In the genomic region with DNA sequence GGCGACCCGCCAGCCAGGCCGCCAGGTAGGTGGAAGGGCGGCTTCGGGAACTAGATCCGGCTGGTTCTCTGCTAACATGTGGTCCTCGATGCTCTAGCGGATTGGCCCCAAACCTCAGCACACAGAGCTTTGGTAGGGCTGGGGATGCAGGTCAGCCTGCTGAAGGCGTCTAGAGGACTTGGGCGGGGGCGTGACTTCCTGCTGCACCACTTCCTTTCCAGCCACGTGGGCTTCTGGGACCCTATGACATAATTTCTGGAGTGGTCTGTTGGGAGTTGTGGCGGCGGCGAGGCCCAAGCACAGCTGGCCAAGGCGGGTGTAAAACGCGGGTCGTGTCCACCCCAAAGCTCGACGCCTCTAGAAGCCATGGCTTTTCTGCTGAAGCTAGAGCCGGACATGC, we compare ENCODE assay signal across 17 cellular contexts.
DNase-seq lines count a peak whose midpoint lies in the region; ATAC-seq, FAIRE-seq and TF ChIP-seq lines count a peak whose summit lies in the region.
"Had no signal": no experiment of that assay in that cellular context is flagged by ENCODE, and none has a peak within 500 bp of the region (broad histone marks: within the 10 kb centered on the region; RNA-seq: fewer than 3 reads in every experiment).

No MANE protein-coding gene starts in this region.

- H3K9me3 ChIP-seq in K562 (replicated peaks; ENCODE audit: control insufficient read depth, insufficient read depth, low read depth, low read length) = no peaks in the 10 kb centered on the region
- no peaks in the 10 kb centered on the region for H3K9me3 ChIP-seq in kidney (ENCODE audit: control insufficient read depth in 1 of 2, low read length in 2 of 2)
- H3K9me3 ChIP-seq in naive thymus-derived CD4-positive, alpha-beta T cell (ENCODE audit: control insufficient read depth in 2 of 3, low read length in 3 of 3) = no peaks in the 10 kb centered on the region
- H3K9me3 ChIP-seq: HAP-1 had no signal

- intact Hi-C loops in K562 (cut with micrococcal nuclease) = no loop called here
- intact Hi-C loops in kidney (cut with DNase I) = no loop called here
- intact Hi-C loops in naive thymus-derived CD4-positive, alpha-beta T cell (cut with micrococcal nuclease) = no loop called here

- H3K9me1 ChIP-seq in K562 (ENCODE audit: control insufficient read depth, insufficient read depth, low read length) = no peaks in the 10 kb centered on the region

- no peak overlapping the region for H3K27ac Mint-ChIP-seq in effector memory CD8-positive, alpha-beta T cell
- no peak overlapping the region for H3K27ac Mint-ChIP-seq in naive thymus-derived CD4-positive, alpha-beta T cell
- H3K27ac Mint-ChIP-seq: CD4-positive, alpha-beta memory T cell had no signal

- no peaks in the 10 kb centered on the region for H4K20me1 ChIP-seq in K562 (replicated peaks; ENCODE audit: control insufficient read depth, insufficient read depth, low read length)
- H4K20me1 ChIP-seq: BLaER1 had no signal

- FAIRE-seq in K562 (lab: Jason Lieb, UNC) (no peak), kidney (lab: Jason Lieb, UNC) (no peak)
- FAIRE-seq: GM12892, GM18507 had no signal

- H3K4me1 Mint-ChIP-seq in effector memory CD8-positive, alpha-beta T cell (ENCODE audit: low read depth in 2 of 2) = no peaks in the 10 kb centered on the region
- peaks cover 0 to 11% (median 2%) of the 10 kb centered on the region in 7 donors for H3K4me1 Mint-ChIP-seq in naive thymus-derived CD4-positive, alpha-beta T cell
- H3K4me1 Mint-ChIP-seq: CD4-positive, alpha-beta memory T cell had no signal

- H3K4me3 Mint-ChIP-seq in effector memory CD8-positive, alpha-beta T cell = no peak overlapping the region
- no peak overlapping the region for H3K4me3 Mint-ChIP-seq in naive thymus-derived CD4-positive, alpha-beta T cell
- H3K4me3 Mint-ChIP-seq: CD14-positive monocyte; CD4-positive, alpha-beta memory T cell had no signal

- H3K36me3 ChIP-seq in H7 (replicated peaks; ENCODE audit: control insufficient read depth, insufficient read depth, low read length) (no peaks in the 10 kb centered on the region), K562 (ENCODE audit: control insufficient read depth, insufficient read depth, low read length) (peaks cover 28% of the 10 kb centered on the region; the same call in 2 of the 3 replicates), kidney (ENCODE audit: control insufficient read depth in 1 of 2, insufficient read depth in 2 of 2, low read length in 2 of 2) (peaks cover 4 to 6% of the 10 kb centered on the region in 2 donors)
- H3K36me3 ChIP-seq in naive thymus-derived CD4-positive, alpha-beta T cell (ENCODE audit: control insufficient read depth in 2 of 3, insufficient read depth in 3 of 3, low read length in 3 of 3) = peaks cover 0 to 37% (median 0%) of the 10 kb centered on the region in 3 experiments
- H3K36me3 ChIP-seq: HAP-1 had no signal

- H3K4me3 ChIP-seq in H7 (ENCODE audit: insufficient read depth, low read depth, low read length) (no peak overlapping the region), K562 (no peak overlapping the region), kidney (ENCODE audit: low read length in 2 of 2) (no peak overlapping the region)
- H3K4me3 ChIP-seq in naive thymus-derived CD4-positive, alpha-beta T cell (ENCODE audit: low read length) = no peak overlapping the region
- H3K4me3 ChIP-seq: BLaER1, HAP-1 had no signal

- 94% methylated on average over 17 of the region's 22 CpGs for WGBS in K562 (ENCODE audit: insufficient coverage, low coverage, missing lambda C conversion rate)

- POLR2A ChIA-PET in K562 (lab: Yijun Ruan, JAX) = interaction anchor here (1.6 kb wide), 1 partner anchor 11 kb away, joined by 8 read pairs; no protein-coding TSS in a partner anchor
- POLR2A ChIA-PET in naive thymus-derived CD4-positive, alpha-beta T cell (lab: Charles Lee) = no interaction called here

- CTCF ChIA-PET in K562 (lab: Yijun Ruan, JAX; ENCODE audit: low intra/inter-chr PET ratio) = no interaction called here
- CTCF ChIA-PET in naive thymus-derived CD4-positive, alpha-beta T cell (lab: Charles Lee) = interaction anchor here (0.7 kb wide), 1 partner anchor 103 kb away, joined by 3 read pairs; no protein-coding TSS in a partner anchor

- TF ChIP-seq POLR2A in K562 (conservative IDR thresholded peaks at IDR 0.05) = no peak

- no peak overlapping the region for H2AFZ ChIP-seq in K562 (ENCODE audit: low read depth, low read length)

- H3K27me3 ChIP-seq in H7 (ENCODE audit: control insufficient read depth, insufficient read depth, low read length) (no peaks in the 10 kb centered on the region; the same call in 1 of the 2 replicates), K562 (ENCODE audit: control insufficient read depth in 2 of 2, insufficient read depth in 2 of 2, low read length in 2 of 2) (no peaks in the 10 kb centered on the region)
- no peaks in the 10 kb centered on the region for H3K27me3 ChIP-seq in naive thymus-derived CD4-positive, alpha-beta T cell (ENCODE audit: control insufficient read depth in 2 of 2, insufficient read depth in 2 of 2, low read length in 2 of 2)
- H3K27me3 ChIP-seq: BLaER1 had no signal

- DNase-seq in D341Med (ENCODE audit: low spot score) = peak; percentile 22
- DNase-seq in H7 = peak; percentile 12
- no peak for DNase-seq in K562 (ENCODE audit: extremely low read depth in 1 of 4, low spot score in 3 of 4)
- peak; percentile 49 for DNase-seq in kidney
- no peak for DNase-seq in activated naive CD4-positive, alpha-beta T cell (lab: John Stamatoyannopoulos, UW)
- no peak for DNase-seq in effector memory CD8-positive, alpha-beta T cell
- no peak for DNase-seq in naive thymus-derived CD4-positive, alpha-beta T cell
- DNase-seq: DMS79 treated with DMSO at 0.1 percent for 48 hours, GOT3 had no signal

- in situ Hi-C loops in K562 (cut with MboI) = no loop called here

- no peaks in the 10 kb centered on the region for H3K79me2 ChIP-seq in K562 (ENCODE audit: control insufficient read depth, insufficient read depth, low read length)

- H3K9ac ChIP-seq in K562 (ENCODE audit: insufficient read depth in 1 of 2, low read depth in 2 of 2, low read length in 2 of 2) (no peak overlapping the region), kidney (ENCODE audit: low read length in 2 of 2) (no peak overlapping the region)
- H3K9ac ChIP-seq: BLaER1 had no signal

- H3K36me3 Mint-ChIP-seq in effector memory CD8-positive, alpha-beta T cell (ENCODE audit: insufficient read depth) = peaks cover 11% of the 10 kb centered on the region
- peaks cover 12 to 57% (median 47%) of the 10 kb centered on the region in 5 donors for H3K36me3 Mint-ChIP-seq in naive thymus-derived CD4-positive, alpha-beta T cell

- no peak overlapping the region for H3K4me2 ChIP-seq in K562 (ENCODE audit: insufficient read depth, low read length)
- H3K4me2 ChIP-seq: BLaER1 had no signal

- no peak for TF ChIP-seq EP300 in K562 (IDR thresholded peaks at IDR 0.05; ENCODE audit: low read length)

- BruUV-seq in K562 (replicated peaks; lab: Mats Ljungman, UMichigan) = no TSS peak

- no peaks in the 10 kb centered on the region for H3K27me3 Mint-ChIP-seq in effector memory CD8-positive, alpha-beta T cell
- H3K27me3 Mint-ChIP-seq in naive thymus-derived CD4-positive, alpha-beta T cell = no peaks in the 10 kb centered on the region
- H3K27me3 Mint-ChIP-seq: CD4-positive, alpha-beta memory T cell had no signal

- no peak; the same call in 2 of the 3 replicates for ATAC-seq in K562
- no peak for ATAC-seq in effector memory CD8-positive, alpha-beta T cell (replicated peaks)
- ATAC-seq in naive thymus-derived CD4-positive, alpha-beta T cell = no peak
- no peak for ATAC-seq in HG02678 (IDR thresholded peaks at IDR 0.05; ENCODE audit: unreplicated experiment)

- no peak for TF ChIP-seq CTCF in K562 (IDR thresholded peaks at IDR 0.05 in 2 of 3, conservative IDR thresholded peaks at IDR 0.05 in 1 of 3; ENCODE audit: insufficient read depth in 2 of 3, low read depth in 1 of 3, low read length in 3 of 3)
- TF ChIP-seq CTCF in kidney (IDR thresholded peaks at IDR 0.05; ENCODE audit: borderline replicate concordance, extremely low read depth, insufficient read depth) = no peak

- no peaks in the 10 kb centered on the region for H3K9me3 Mint-ChIP-seq in effector memory CD8-positive, alpha-beta T cell
- H3K9me3 Mint-ChIP-seq in naive thymus-derived CD4-positive, alpha-beta T cell = peaks cover 0 to 4% (median 0%) of the 10 kb centered on the region in 11 donors
- H3K9me3 Mint-ChIP-seq: CD4-positive, alpha-beta memory T cell had no signal

- no peak overlapping the region for H3K27ac ChIP-seq in K562 (ENCODE audit: extremely low read depth, low read depth, low read length)
- no peak overlapping the region for H3K27ac ChIP-seq in kidney (ENCODE audit: low read depth in 2 of 2, low read length in 2 of 2)
- no peak overlapping the region for H3K27ac ChIP-seq in naive thymus-derived CD4-positive, alpha-beta T cell (ENCODE audit: low read depth, low read length)
- H3K27ac ChIP-seq: 22Rv1, BLaER1 had no signal

- no peak for TF ChIP-seq RAD21 in K562 (CRISPR knock-in tag; conservative IDR thresholded peaks at IDR 0.05 in 1 of 2, IDR thresholded peaks at IDR 0.05 in 1 of 2)

- H3K4me1 ChIP-seq in K562 (replicated peaks in 1 of 2; ENCODE audit: control insufficient read depth in 2 of 2, insufficient read depth in 2 of 2, low read length in 2 of 2) (no peaks in the 10 kb centered on the region; a peak in 1 of 5 replicates), kidney (ENCODE audit: control insufficient read depth in 1 of 2, insufficient read depth in 1 of 2, low read depth in 1 of 2, low read length in 2 of 2) (no peaks in the 10 kb centered on the region)
- no peaks in the 10 kb centered on the region for H3K4me1 ChIP-seq in naive thymus-derived CD4-positive, alpha-beta T cell (ENCODE audit: control insufficient read depth in 2 of 2, insufficient read depth in 2 of 2, low read length in 2 of 2)
- H3K4me1 ChIP-seq: BLaER1, HAP-1 had no signal

TF ChIP-seq in K562, 482 proteins besides CTCF, POLR2A, EP300 and RAD21 (continues in another document):
- TF ChIP-seq DACH1 (IDR thresholded peaks at IDR 0.05; ENCODE audit: partially characterized antibody) = no peak
- peak; percentile 53 for TF ChIP-seq POLR2G (IDR thresholded peaks at IDR 0.05; ENCODE audit: low read depth, low read length)
- TF ChIP-seq, protein P1, sequence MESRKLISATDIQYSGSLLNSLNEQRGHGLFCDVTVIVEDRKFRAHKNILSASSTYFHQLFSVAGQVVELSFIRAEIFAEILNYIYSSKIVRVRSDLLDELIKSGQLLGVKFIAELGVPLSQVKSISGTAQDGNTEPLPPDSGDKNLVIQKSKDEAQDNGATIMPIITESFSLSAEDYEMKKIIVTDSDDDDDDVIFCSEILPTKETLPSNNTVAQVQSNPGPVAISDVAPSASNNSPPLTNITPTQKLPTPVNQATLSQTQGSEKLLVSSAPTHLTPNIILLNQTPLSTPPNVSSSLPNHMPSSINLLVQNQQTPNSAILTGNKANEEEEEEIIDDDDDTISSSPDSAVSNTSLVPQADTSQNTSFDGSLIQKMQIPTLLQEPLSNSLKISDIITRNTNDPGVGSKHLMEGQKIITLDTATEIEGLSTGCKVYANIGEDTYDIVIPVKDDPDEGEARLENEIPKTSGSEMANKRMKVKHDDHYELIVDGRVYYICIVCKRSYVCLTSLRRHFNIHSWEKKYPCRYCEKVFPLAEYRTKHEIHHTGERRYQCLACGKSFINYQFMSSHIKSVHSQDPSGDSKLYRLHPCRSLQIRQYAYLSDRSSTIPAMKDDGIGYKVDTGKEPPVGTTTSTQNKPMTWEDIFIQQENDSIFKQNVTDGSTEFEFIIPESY (CRISPR knock-in tag; IDR thresholded peaks at IDR 0.05) = peak; percentile 63
- TF ChIP-seq CHD2 (IDR thresholded peaks at IDR 0.05; ENCODE audit: low read depth, low read length) = no peak

Comparison
In these comparisons a context has a peak if more than half of its experiments do, and no peak if none do; other contexts are left out.
1. DNase-seq: peak in D341Med (single experiment), H7 (single experiment) and kidney (single experiment); none in K562 (0 of 4), activated naive CD4-positive, alpha-beta T cell (0 of 4), effector memory CD8-positive, alpha-beta T cell (0 of 3) and naive thymus-derived CD4-positive, alpha-beta T cell (0 of 9).